ENCODE assay signal across 12 cellular contexts in the genomic region with DNA sequence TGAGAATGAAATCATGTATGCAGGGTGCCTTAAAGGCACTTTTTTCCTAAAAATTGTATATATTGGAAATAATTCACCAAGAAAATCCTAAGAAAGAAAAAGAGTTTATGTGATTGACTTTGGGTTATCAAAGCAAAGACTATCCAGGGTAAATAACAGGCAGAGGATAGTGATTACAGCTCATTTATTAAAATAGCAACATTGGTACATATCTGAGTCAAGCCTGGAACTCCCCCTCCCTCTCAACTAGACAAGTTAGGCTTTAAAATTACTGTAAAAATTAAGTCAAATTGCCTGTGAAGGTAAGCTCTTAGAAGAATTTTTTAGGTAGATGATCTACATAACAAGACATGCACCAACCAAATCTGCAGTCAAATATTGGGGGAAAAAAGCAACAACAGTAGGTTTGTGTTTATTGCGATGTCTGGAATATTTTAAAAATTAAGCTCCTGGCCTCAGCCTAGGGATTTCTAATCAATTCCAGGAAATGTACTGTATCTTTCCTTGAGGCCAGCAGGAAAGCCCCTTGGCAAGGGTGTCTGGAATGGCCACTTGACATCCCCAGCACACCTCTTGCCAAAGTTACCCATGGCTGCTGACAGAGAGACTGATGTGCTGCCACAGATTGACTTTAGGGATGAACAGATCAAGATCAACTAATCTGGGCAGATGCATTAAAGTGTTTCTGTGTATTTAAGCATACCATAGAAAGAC. TPM values are rescaled to one million over a fixed set of nuclear protein-coding genes. Genes with fewer than 3 reads are reported as not detected.
A peak's percentile ranks its signal among the peaks of the same experiment; 100 is the strongest.
DNase-seq lines count a peak whose midpoint lies in the region; ATAC-seq and TF ChIP-seq lines count a peak whose summit lies in the region.
"Had no signal": no experiment of that assay in that cellular context is flagged by ENCODE, and none has a peak within 500 bp of the region (broad histone marks: within the 10 kb centered on the region; RNA-seq: fewer than 3 reads in every experiment).

No MANE protein-coding gene starts in this region.

- peaks cover 20 to 51% of the 10 kb centered on the region in 2 donors for H3K4me1 ChIP-seq in naive thymus-derived CD4-positive, alpha-beta T cell (ENCODE audit: control insufficient read depth in 2 of 2, insufficient read depth in 2 of 2, low read length in 2 of 2)
- H3K4me1 ChIP-seq: upper lobe of right lung had no signal

- peak overlapping the region; percentile 45 for H3K4me3 ChIP-seq in naive thymus-derived CD4-positive, alpha-beta T cell (ENCODE audit: low read length)
- H3K4me3 ChIP-seq: upper lobe of right lung had no signal

- H3K27me3 ChIP-seq in naive thymus-derived CD4-positive, alpha-beta T cell (ENCODE audit: control insufficient read depth in 2 of 2, insufficient read depth in 2 of 2, low read length in 2 of 2): no peaks in the 10 kb centered on the region
- H3K27me3 ChIP-seq: upper lobe of right lung had no signal

- H3K4me3 Mint-ChIP-seq in activated CD4-positive, alpha-beta T cell treated with anti-CD3 and anti-CD28 coated beads, Interleukin-2, amount 10 ng/mL, durations not matched to agents 7 days and 5 days: peak overlapping the region; percentile 70
- H3K4me3 Mint-ChIP-seq in T-helper 17 cell (peak overlapping the region; percentile 74), WTC11 (no peak overlapping the region)
- peak overlapping the region; percentile 69 to 86 (median 79) for H3K4me3 Mint-ChIP-seq in naive thymus-derived CD4-positive, alpha-beta T cell

- H3K9me3 ChIP-seq in T-helper 17 cell (ENCODE audit: control insufficient read depth, low read length, poor library complexity, severe bottlenecking): peaks cover 4% of the 10 kb centered on the region
- H3K9me3 ChIP-seq in naive thymus-derived CD4-positive, alpha-beta T cell (ENCODE audit: control insufficient read depth in 2 of 3, low read length in 3 of 3): no peaks in the 10 kb centered on the region

- H3K36me3 ChIP-seq in naive thymus-derived CD4-positive, alpha-beta T cell (ENCODE audit: control insufficient read depth in 2 of 3, insufficient read depth in 3 of 3, low read length in 3 of 3): no peaks in the 10 kb centered on the region
- H3K36me3 ChIP-seq: upper lobe of right lung had no signal

- CTCF ChIA-PET in activated CD4-positive, alpha-beta T cell treated with anti-CD3 and anti-CD28 coated beads, Interleukin-2, amount 10 ng/mL, durations not matched to agents 7 days and 5 days (lab: Charles Lee): interaction anchor here (1.0 to 4.4 kb wide), 10 partner anchors 9 to 338 kb away, joined by 3 to 20 read pairs (median 4); partner anchors contain the start of gene HBS1L
- CTCF ChIA-PET in naive thymus-derived CD4-positive, alpha-beta T cell (lab: Charles Lee): interaction anchor here (0.6 to 4.1 kb wide), 10 partner anchors 9 to 270 kb away, joined by 3 to 34 read pairs (median 4); partner anchors contain the start of gene HBS1L
- CTCF ChIA-PET in WTC11 (lab: Charles Lee): interaction anchor here (0.6 to 2.3 kb wide), 3 partner anchors 23 to 77 kb away, joined by 3 to 7 read pairs (median 4); no protein-coding TSS in a partner anchor

- peak overlapping the region; percentile 91 for H3K27ac Mint-ChIP-seq in activated CD4-positive, alpha-beta T cell treated with anti-CD3 and anti-CD28 coated beads, Interleukin-2, amount 10 ng/mL, durations not matched to agents 7 days and 5 days
- H3K27ac Mint-ChIP-seq in T-helper 17 cell: peak overlapping the region; percentile 87
- H3K27ac Mint-ChIP-seq in naive thymus-derived CD4-positive, alpha-beta T cell: peak overlapping the region; percentile 92 to 98 (median 95)
- no peak overlapping the region for H3K27ac Mint-ChIP-seq in WTC11
- H3K27ac Mint-ChIP-seq: progenitor cell of endocrine pancreas had no signal

- ATAC-seq in T-helper 17 cell (no peak), left cardiac atrium (no peak), WTC11 (no peak)
- ATAC-seq in naive thymus-derived CD4-positive, alpha-beta T cell: no peak
- ATAC-seq: upper lobe of right lung had no signal

- intact Hi-C loops in naive thymus-derived CD4-positive, alpha-beta T cell (cut with micrococcal nuclease): loop anchor here (1.0 to 5.0 kb wide), 6 partner anchors 8 to 912 kb away; no protein-coding TSS in a partner anchor
- intact Hi-C loops in left cardiac atrium (cut with DNase I): no loop called here

- TF ChIP-seq CTCF in GM20000 (IDR thresholded peaks at IDR 0.05; ENCODE audit: extremely low read depth, missing control alignments) (no peak), WTC11 (IDR thresholded peaks at IDR 0.05) (no peak)

- H3K4me1 Mint-ChIP-seq in activated CD4-positive, alpha-beta T cell treated with anti-CD3 and anti-CD28 coated beads, Interleukin-2, amount 10 ng/mL, durations not matched to agents 7 days and 5 days: peaks cover 54% of the 10 kb centered on the region
- H3K4me1 Mint-ChIP-seq in T-helper 17 cell (peaks cover 28% of the 10 kb centered on the region), WTC11 (peaks cover 4% of the 10 kb centered on the region; the same call in 1 of the 2 replicates)
- H3K4me1 Mint-ChIP-seq in naive thymus-derived CD4-positive, alpha-beta T cell: peaks cover 39 to 75% (median 72%) of the 10 kb centered on the region in 7 donors

- H3K9me3 Mint-ChIP-seq in activated CD4-positive, alpha-beta T cell treated with anti-CD3 and anti-CD28 coated beads, Interleukin-2, amount 10 ng/mL, durations not matched to agents 7 days and 5 days: peaks cover 18% of the 10 kb centered on the region
- peaks cover 2 to 23% (median 14%) of the 10 kb centered on the region in 11 donors for H3K9me3 Mint-ChIP-seq in naive thymus-derived CD4-positive, alpha-beta T cell
- H3K9me3 Mint-ChIP-seq in WTC11: peaks cover 17% of the 10 kb centered on the region

- peak overlapping the region; percentile 69 for H3K27ac ChIP-seq in naive thymus-derived CD4-positive, alpha-beta T cell (ENCODE audit: low read depth, low read length)
- H3K27ac ChIP-seq: upper lobe of right lung had no signal

- peaks cover 16% of the 10 kb centered on the region for H3K36me3 Mint-ChIP-seq in activated CD4-positive, alpha-beta T cell treated with anti-CD3 and anti-CD28 coated beads, Interleukin-2, amount 10 ng/mL, durations not matched to agents 7 days and 5 days (ENCODE audit: low read depth)
- H3K36me3 Mint-ChIP-seq in T-helper 17 cell (ENCODE audit: low read depth): no peaks in the 10 kb centered on the region
- H3K36me3 Mint-ChIP-seq in naive thymus-derived CD4-positive, alpha-beta T cell: peaks cover 0 to 12% (median 6%) of the 10 kb centered on the region in 5 donors
- peaks cover 10% of the 10 kb centered on the region for H3K36me3 Mint-ChIP-seq in WTC11

- no peaks in the 10 kb centered on the region for H3K27me3 Mint-ChIP-seq in activated CD4-positive, alpha-beta T cell treated with anti-CD3 and anti-CD28 coated beads, Interleukin-2, amount 10 ng/mL, durations not matched to agents 7 days and 5 days
- peaks cover 4% of the 10 kb centered on the region for H3K27me3 Mint-ChIP-seq in T-helper 17 cell
- no peaks in the 10 kb centered on the region for H3K27me3 Mint-ChIP-seq in naive thymus-derived CD4-positive, alpha-beta T cell
- H3K27me3 Mint-ChIP-seq in WTC11 (ENCODE audit: low read depth): no peaks in the 10 kb centered on the region
- H3K27me3 Mint-ChIP-seq: progenitor cell of endocrine pancreas had no signal

- DNase-seq in activated CD4-positive, alpha-beta T cell treated with anti-CD3 and anti-CD28 coated beads, Interleukin-2, amount 10 ng/mL, durations not matched to agents 7 days and 5 days: no peak
- no peak for DNase-seq in activated CD4-positive, alpha-beta T cell treated with anti-CD3 and anti-CD28 coated beads, Interleukin-2, amount 50 U/mL, for 1 hour
- DNase-seq in GM20000 (ENCODE audit: low spot score) (peak; percentile 30), T-helper 17 cell (no peak), D341Med (ENCODE audit: low spot score) (no peak), left cardiac atrium (no peak), WTC11 (ENCODE audit: low spot score) (no peak)
- DNase-seq in naive thymus-derived CD4-positive, alpha-beta T cell: no peak
- DNase-seq: NCI-H1694 treated with DMSO at 0.1 percent for 48 hours, SIG-M5, upper lobe of right lung had no signal

- POLR2A ChIA-PET in activated CD4-positive, alpha-beta T cell treated with anti-CD3 and anti-CD28 coated beads, Interleukin-2, amount 10 ng/mL, durations not matched to agents 7 days and 5 days (lab: Charles Lee): interaction anchor here (0.5 kb wide), 1 partner anchor 77 kb away, joined by 5 read pairs; no protein-coding TSS in a partner anchor
- POLR2A ChIA-PET in naive thymus-derived CD4-positive, alpha-beta T cell (lab: Charles Lee): interaction anchor here (0.5 to 11.6 kb wide), 17 partner anchors 9 to 1204 kb away, joined by 3 to 149 read pairs (median 5); partner anchors contain the start of genes BCLAF1 and HBS1L
- POLR2A ChIA-PET in WTC11 (lab: Charles Lee): interaction anchor here (1.0 kb wide), 1 partner anchor 31 kb away, joined by 3 read pairs; the partner anchor contains the start of gene HBS1L

TF ChIP-seq in WTC11, 78 proteins besides CTCF, POLR2A, EP300 and RAD21 (continues in another document):
- no peak for TF ChIP-seq SMAD3 (CRISPR knock-in tag; IDR thresholded peaks at IDR 0.05; ENCODE audit: borderline replicate concordance)
- TF ChIP-seq, protein P1, sequence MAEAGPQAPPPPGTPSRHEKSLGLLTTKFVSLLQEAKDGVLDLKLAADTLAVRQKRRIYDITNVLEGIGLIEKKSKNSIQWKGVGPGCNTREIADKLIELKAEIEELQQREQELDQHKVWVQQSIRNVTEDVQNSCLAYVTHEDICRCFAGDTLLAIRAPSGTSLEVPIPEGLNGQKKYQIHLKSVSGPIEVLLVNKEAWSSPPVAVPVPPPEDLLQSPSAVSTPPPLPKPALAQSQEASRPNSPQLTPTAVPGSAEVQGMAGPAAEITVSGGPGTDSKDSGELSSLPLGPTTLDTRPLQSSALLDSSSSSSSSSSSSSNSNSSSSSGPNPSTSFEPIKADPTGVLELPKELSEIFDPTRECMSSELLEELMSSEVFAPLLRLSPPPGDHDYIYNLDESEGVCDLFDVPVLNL (CRISPR knock-in tag; IDR thresholded peaks at IDR 0.05; ENCODE audit: borderline replicate concordance, low read depth): no peak

RNA-seq across cellular contexts. Expression of gene HBS1L, which starts 31.2 kb away (rescaled TPM):
- 10 to 100 TPM; 71.5 to 74.7 TPM for total RNA-seq in activated CD4-positive, alpha-beta T cell treated with anti-CD3 and anti-CD28 coated beads, Interleukin-2, amount 10 ng/mL, durations not matched to agents 7 days and 5 days
- 10 to 100 TPM; 72.1 to 94.0 TPM for total RNA-seq in T-helper 17 cell
- 100 to 1,000 TPM in 1 of 5 experiments, 10 to 100 TPM in 4; 70.0 to 112 (median 83.1) TPM for total RNA-seq in naive thymus-derived CD4-positive, alpha-beta T cell
- 10 to 100 TPM; 61.4 to 70.5 TPM for polyA plus RNA-seq in naive thymus-derived CD4-positive, alpha-beta T cell
- total RNA-seq in left cardiac atrium: 10 to 100 TPM; 61.3 to 69.5 TPM
- total RNA-seq in WTC11 (2021): 86.0 to 95.4 TPM (median 91.0 TPM) in 3 replicates

Comparison
In these comparisons a context has a peak if more than half of its experiments do, and no peak if none do; other contexts are left out.
1. intact Hi-C loops: an anchor here in naive thymus-derived CD4-positive, alpha-beta T cell (1.0 to 5.0 kb wide); none called in left cardiac atrium.